Comparison of ENCODE assay signal across 27 cellular contexts in genomic region chr14:98184467-98184866, GRCh38.
A peak's percentile ranks its signal among the peaks of the same experiment; 100 is the strongest.
DNase-seq lines count a peak whose midpoint lies in the region; ATAC-seq and TF ChIP-seq lines count a peak whose summit lies in the region.
"Had no signal": no experiment of that assay in that cellular context is flagged by ENCODE, and none has a peak within 500 bp of the region (broad histone marks: within the 10 kb centered on the region; RNA-seq: fewer than 3 reads in every experiment).

No MANE protein-coding gene starts in this region.

- H3K4me1 Mint-ChIP-seq in activated T-cell treated with anti-CD3 and anti-CD28 coated beads, Interleukin-2, amount 50 U/mL, for 24 hours (ENCODE audit: low read depth) = peaks cover 97% of the 10 kb centered on the region
- H3K4me1 Mint-ChIP-seq in activated T-helper 2 cell treated with anti-CD3 and anti-CD28 coated beads, Interferon-gamma antibody, Interleukin-2, Interleukin-4, amounts not matched to agents 10 μg/mL and 5 μg/mL and 100 μg/mL, durations not matched to agents 14 hours and 24 hours and 36 hours (ENCODE audit: low read depth) = peaks cover 91% of the 10 kb centered on the region
- peaks cover 61 to 72% of the 10 kb centered on the region in 2 donors for H3K4me1 Mint-ChIP-seq in natural killer cell treated with Interleukin-12 subunit alpha and Interleukin-12 subunit beta and Interleukin-15 and Interleukin-18, amount 100 ng/mL, for 72 hours (ENCODE audit: low read depth in 2 of 2)
- H3K4me1 Mint-ChIP-seq: WTC11 had no signal

- H3F3A ChIP-seq in Loucy (ENCODE audit: low read depth) = no peaks in the 10 kb centered on the region; the same call in 1 of the 2 replicates

- H4K20me1 ChIP-seq in Loucy (ENCODE audit: insufficient read depth, low read length, poor library complexity, severe bottlenecking) = no peaks in the 10 kb centered on the region

- H2AFZ ChIP-seq in Loucy (ENCODE audit: low read length) = 0 out of 2 replicates have a peak overlapping the region, but pooled peaks have one; percentile 8

- H3K36me3 ChIP-seq in Loucy (ENCODE audit: insufficient read depth, low read length) = no peaks in the 10 kb centered on the region
- H3K36me3 ChIP-seq: ascending aorta, BE2C, left lung, ovary, suprapubic skin had no signal

- no peak for TF ChIP-seq CTCF in Loucy (conservative IDR thresholded peaks at IDR 0.05; ENCODE audit: low read length)

- intact Hi-C loops in activated T-helper 2 cell treated with anti-CD3 and anti-CD28 coated beads, Interferon-gamma antibody, Interleukin-2, Interleukin-4, amounts not matched to agents 10 μg/mL and 5 μg/mL and 100 μg/mL, durations not matched to agents 14 hours and 24 hours and 36 hours (cut with micrococcal nuclease) = loop anchor here (5.0 kb wide), 2 partner anchors 207 to 1883 kb away; partner anchors contain the start of gene EVL

- no peak for DNase-seq in activated T-cell treated with anti-CD3 and anti-CD28 coated beads, Interleukin-2, amount 50 U/mL, for 24 hours
- no peak for DNase-seq in activated T-cell treated with anti-CD3 and anti-CD28 coated beads, Interleukin-2, amount 50 U/mL, for 1 hour
- DNase-seq in activated T-helper 2 cell treated with anti-CD3 and anti-CD28 coated beads, Interferon-gamma antibody, Interleukin-2, Interleukin-4, amounts not matched to agents 10 μg/mL and 5 μg/mL and 100 μg/mL, durations not matched to agents 14 hours and 24 hours and 36 hours (ENCODE audit: low spot score) = no peak
- no peak for DNase-seq in natural killer cell treated with Interleukin-12 subunit alpha and Interleukin-12 subunit beta and Interleukin-15 and Interleukin-18, amount 100 ng/mL, for 72 hours (ENCODE audit: low spot score)
- DNase-seq: activated gamma-delta T cell; BE2C; dermis blood vessel endothelial cell; hypothalamus; Kasumi-1; left lung; NCI-H1694 treated with DMSO at 0.1 percent for 48 hours; NCI-H2227 treated with DMSO at 0.1 percent for 48 hours; NCI-H748 treated with DMSO at 0.1 percent for 48 hours; ovary; SK-N-SH; stimulated activated CD4-positive, alpha-beta T cell treated with anti-CD3 and anti-CD28 coated beads, Interleukin-2, amount 100 ng/mL, for 24 hours; T1000 had no signal

- peaks cover 78% of the 10 kb centered on the region for H3K4me1 ChIP-seq in Loucy (ENCODE audit: insufficient read depth, low read length, poor library complexity, severe bottlenecking)
- H3K4me1 ChIP-seq: ascending aorta, BE2C, left lung, suprapubic skin had no signal

- H3K27me3 Mint-ChIP-seq in activated T-cell treated with anti-CD3 and anti-CD28 coated beads, Interleukin-2, amount 50 U/mL, for 24 hours = no peaks in the 10 kb centered on the region
- H3K27me3 Mint-ChIP-seq in activated T-helper 2 cell treated with anti-CD3 and anti-CD28 coated beads, Interferon-gamma antibody, Interleukin-2, Interleukin-4, amounts not matched to agents 10 μg/mL and 5 μg/mL and 100 μg/mL, durations not matched to agents 14 hours and 24 hours and 36 hours (ENCODE audit: low read depth) = no peaks in the 10 kb centered on the region
- no peaks in the 10 kb centered on the region for H3K27me3 Mint-ChIP-seq in natural killer cell treated with Interleukin-12 subunit alpha and Interleukin-12 subunit beta and Interleukin-15 and Interleukin-18, amount 100 ng/mL, for 72 hours

- peaks cover 23% of the 10 kb centered on the region for H3K36me3 Mint-ChIP-seq in activated T-cell treated with anti-CD3 and anti-CD28 coated beads, Interleukin-2, amount 50 U/mL, for 24 hours (ENCODE audit: low read depth)
- H3K36me3 Mint-ChIP-seq in activated T-helper 2 cell treated with anti-CD3 and anti-CD28 coated beads, Interferon-gamma antibody, Interleukin-2, Interleukin-4, amounts not matched to agents 10 μg/mL and 5 μg/mL and 100 μg/mL, durations not matched to agents 14 hours and 24 hours and 36 hours (ENCODE audit: low read depth) = peaks cover 7% of the 10 kb centered on the region
- H3K36me3 Mint-ChIP-seq in natural killer cell treated with Interleukin-12 subunit alpha and Interleukin-12 subunit beta and Interleukin-15 and Interleukin-18, amount 100 ng/mL, for 72 hours = peaks cover 6% of the 10 kb centered on the region
- H3K36me3 Mint-ChIP-seq: WTC11 had no signal

- H3K4me3 ChIP-seq in Loucy (ENCODE audit: low read length, poor library complexity, severe bottlenecking) = peak overlapping the region; percentile 41
- H3K4me3 ChIP-seq: ascending aorta, GM12878, left lung, ovary, smooth muscle cell, suprapubic skin had no signal

- H3K9me2 ChIP-seq in Loucy (replicated peaks; ENCODE audit: low read depth, low read length) = no peaks in the 10 kb centered on the region
- H3K9me2 ChIP-seq: SK-N-SH had no signal

- H3K4me2 ChIP-seq in Loucy (ENCODE audit: low read depth, low read length, poor library complexity, severe bottlenecking) = peak overlapping the region; percentile 73
- H3K4me2 ChIP-seq: SK-N-SH, smooth muscle cell had no signal

- H3K27ac Mint-ChIP-seq in activated T-cell treated with anti-CD3 and anti-CD28 coated beads, Interleukin-2, amount 50 U/mL, for 24 hours = peak overlapping the region; percentile 97
- peak overlapping the region; percentile 94 for H3K27ac Mint-ChIP-seq in activated T-helper 2 cell treated with anti-CD3 and anti-CD28 coated beads, Interferon-gamma antibody, Interleukin-2, Interleukin-4, amounts not matched to agents 10 μg/mL and 5 μg/mL and 100 μg/mL, durations not matched to agents 14 hours and 24 hours and 36 hours
- H3K27ac Mint-ChIP-seq in natural killer cell treated with Interleukin-12 subunit alpha and Interleukin-12 subunit beta and Interleukin-15 and Interleukin-18, amount 100 ng/mL, for 72 hours = peak overlapping the region; percentile 97 to 98
- H3K27ac Mint-ChIP-seq: nephron, WTC11 had no signal

- H3K9me3 Mint-ChIP-seq in activated T-cell treated with anti-CD3 and anti-CD28 coated beads, Interleukin-2, amount 50 U/mL, for 24 hours = peaks cover 11% of the 10 kb centered on the region
- H3K9me3 Mint-ChIP-seq in activated T-helper 2 cell treated with anti-CD3 and anti-CD28 coated beads, Interferon-gamma antibody, Interleukin-2, Interleukin-4, amounts not matched to agents 10 μg/mL and 5 μg/mL and 100 μg/mL, durations not matched to agents 14 hours and 24 hours and 36 hours = no peaks in the 10 kb centered on the region
- H3K9me3 Mint-ChIP-seq in natural killer cell treated with Interleukin-12 subunit alpha and Interleukin-12 subunit beta and Interleukin-15 and Interleukin-18, amount 100 ng/mL, for 72 hours = peaks cover 3% of the 10 kb centered on the region
- H3K9me3 Mint-ChIP-seq: nephron, WTC11 had no signal

- no peaks in the 10 kb centered on the region for H3K79me2 ChIP-seq in Loucy (ENCODE audit: insufficient read depth, low read length)

- H3K9me3 ChIP-seq in Loucy (ENCODE audit: insufficient read depth, low read depth, low read length) = no peaks in the 10 kb centered on the region
- H3K9me3 ChIP-seq: ascending aorta, BE2C, left lung, ovary, SK-N-SH, suprapubic skin had no signal

- peak overlapping the region; percentile 51 for H3K4me3 Mint-ChIP-seq in activated T-cell treated with anti-CD3 and anti-CD28 coated beads, Interleukin-2, amount 50 U/mL, for 24 hours
- peak overlapping the region; percentile 50 for H3K4me3 Mint-ChIP-seq in activated T-helper 2 cell treated with anti-CD3 and anti-CD28 coated beads, Interferon-gamma antibody, Interleukin-2, Interleukin-4, amounts not matched to agents 10 μg/mL and 5 μg/mL and 100 μg/mL, durations not matched to agents 14 hours and 24 hours and 36 hours (ENCODE audit: low read depth)
- H3K4me3 Mint-ChIP-seq in natural killer cell treated with Interleukin-12 subunit alpha and Interleukin-12 subunit beta and Interleukin-15 and Interleukin-18, amount 100 ng/mL, for 72 hours = peak overlapping the region; percentile 24
- H3K4me3 Mint-ChIP-seq: nephron, WTC11 had no signal

- H3K9ac ChIP-seq in Loucy (ENCODE audit: low read depth, low read length, poor library complexity, severe bottlenecking) = peak overlapping the region; percentile 51
- H3K9ac ChIP-seq: SK-N-SH had no signal

- no peak for ATAC-seq in natural killer cell treated with Interleukin-12 subunit alpha and Interleukin-12 subunit beta and Interleukin-15 and Interleukin-18, amount 100 ng/mL, for 72 hours
- no peak for ATAC-seq in GM21576 (IDR thresholded peaks at IDR 0.05; ENCODE audit: unreplicated experiment)
- no peak for ATAC-seq in HG02588 (IDR thresholded peaks at IDR 0.05; ENCODE audit: unreplicated experiment)
- no peak for ATAC-seq in HG03378 (IDR thresholded peaks at IDR 0.05; ENCODE audit: unreplicated experiment)
- ATAC-seq: GM12878, left lung, WTC11 had no signal

- no peaks in the 10 kb centered on the region for H3K27me3 ChIP-seq in Loucy (ENCODE audit: insufficient read depth, low read length, poor library complexity, severe bottlenecking)
- H3K27me3 ChIP-seq: ascending aorta, BE2C, left lung, ovary, suprapubic skin had no signal
